In genomic region chr9:109401169-109401989, GRCh38 we compare ENCODE assay signal across 9 cellular contexts.
DNase-seq lines count a peak whose midpoint lies in the region; ATAC-seq lines count a peak whose summit lies in the region.
"Had no signal": no experiment of that assay in that cellular context is flagged by ENCODE, and none has a peak within 500 bp of the region (broad histone marks: within the 10 kb centered on the region; RNA-seq: fewer than 3 reads in every experiment).

No MANE protein-coding gene starts in this region.

- ATAC-seq in GM21360 (IDR thresholded peaks at IDR 0.05; ENCODE audit: unreplicated experiment) (peak; percentile 39), HG03039 (IDR thresholded peaks at IDR 0.05; ENCODE audit: unreplicated experiment) (no peak)

- H3K4me3 ChIP-seq in trophoblast cell (ENCODE audit: low read depth, low read length): no peak overlapping the region
- H3K4me3 ChIP-seq: BLaER1 had no signal

- peaks cover 6% of the 10 kb centered on the region for H3K27me3 Mint-ChIP-seq in T-helper 2 cell treated with Interferon-gamma antibody and Interleukin-4, amounts not matched to agents 5 μg/mL and 100 μg/mL, for 36 hours (ENCODE audit: low read depth)

- no peaks in the 10 kb centered on the region for H3K79me1 ChIP-seq in trophoblast cell (ENCODE audit: low read length)

- H3K79me2 ChIP-seq in trophoblast cell (ENCODE audit: control insufficient read depth, insufficient read depth, low read length, poor library complexity): no peaks in the 10 kb centered on the region

- WGBS in trophoblast cell (ENCODE audit: extremely low coverage, insufficient coverage, insufficient read length): no CpG with 5 or more reads among the region's 13 CpGs

- H2BK120ac ChIP-seq in trophoblast cell (ENCODE audit: insufficient read depth, low read length, poor library complexity): no peak overlapping the region

- H3K27ac ChIP-seq in trophoblast cell (ENCODE audit: low read depth, low read length): no peak overlapping the region
- H3K27ac ChIP-seq: BLaER1 had no signal

- H3K36me3 ChIP-seq in trophoblast cell (ENCODE audit: control insufficient read depth in 1 of 2, insufficient read depth in 2 of 2, low read length in 2 of 2): no peaks in the 10 kb centered on the region
- H3K36me3 ChIP-seq: BLaER1 had no signal

- H3K27me3 ChIP-seq in trophoblast cell (ENCODE audit: insufficient read depth, low read length): no peaks in the 10 kb centered on the region
- H3K27me3 ChIP-seq: BLaER1 had no signal

- no peaks in the 10 kb centered on the region for H3K9me3 ChIP-seq in trophoblast cell (ENCODE audit: insufficient read depth, low read depth, low read length)
- H3K9me3 ChIP-seq: BLaER1 had no signal

- no peak overlapping the region for H2AFZ ChIP-seq in trophoblast cell (ENCODE audit: insufficient read depth, low read length, poor library complexity)

- H3K4me2 ChIP-seq in trophoblast cell (ENCODE audit: low read length): no peak overlapping the region
- H3K4me2 ChIP-seq: BLaER1 had no signal

- H3K9me3 Mint-ChIP-seq in T-helper 2 cell treated with Interferon-gamma antibody and Interleukin-4, amounts not matched to agents 5 μg/mL and 100 μg/mL, for 36 hours: no peaks in the 10 kb centered on the region

- H3K27ac Mint-ChIP-seq in T-helper 2 cell treated with Interferon-gamma antibody and Interleukin-4, amounts not matched to agents 5 μg/mL and 100 μg/mL, for 36 hours: peak overlapping the region; percentile 12

- DNase-seq in NCI-H1436 (lab: John Stamatoyannopoulos, UW) (peak; percentile 33), NCI-H1436 treated with DMSO at 0.1 percent for 48 hours (lab: John Stamatoyannopoulos, UW) (no peak), LoVo (ENCODE audit: low spot score) (peak; percentile 33), fibroblast of the conjunctiva (ENCODE audit: low read depth) (peak; percentile 17), trophoblast cell (peak; percentile 62 to 83)
- DNase-seq in T-helper 2 cell treated with Interferon-gamma antibody and Interleukin-4, amounts not matched to agents 5 μg/mL and 100 μg/mL, for 36 hours (ENCODE audit: low spot score): no peak

- no peak overlapping the region for H3K9ac ChIP-seq in trophoblast cell (ENCODE audit: low read length)
- H3K9ac ChIP-seq: BLaER1 had no signal

- no peak overlapping the region for H2AK5ac ChIP-seq in trophoblast cell (ENCODE audit: low read length)

- no peaks in the 10 kb centered on the region for H3K4me1 ChIP-seq in trophoblast cell (ENCODE audit: control insufficient read depth in 1 of 2, insufficient read depth in 2 of 2, low read length in 2 of 2)

- no peak overlapping the region for H3K18ac ChIP-seq in trophoblast cell (ENCODE audit: low read length)

- H3K4ac ChIP-seq in trophoblast cell (ENCODE audit: low read depth, low read length): no peak overlapping the region

- no peak overlapping the region for H4K91ac ChIP-seq in trophoblast cell (ENCODE audit: low read depth, low read length)

- H3K23ac ChIP-seq in trophoblast cell (ENCODE audit: low read length): no peak overlapping the region

- no peak overlapping the region for H2BK12ac ChIP-seq in trophoblast cell (ENCODE audit: low read length)

- no peak overlapping the region for H4K8ac ChIP-seq in trophoblast cell (ENCODE audit: low read depth, low read length)

- H2BK5ac ChIP-seq in trophoblast cell (ENCODE audit: low read depth, low read length, poor library complexity): no peak overlapping the region

- peaks cover 5% of the 10 kb centered on the region for H3K4me1 Mint-ChIP-seq in T-helper 2 cell treated with Interferon-gamma antibody and Interleukin-4, amounts not matched to agents 5 μg/mL and 100 μg/mL, for 36 hours (ENCODE audit: low read depth)

- no peak overlapping the region for H3K14ac ChIP-seq in trophoblast cell (ENCODE audit: low read length)

- no peak overlapping the region for H4K12ac ChIP-seq in trophoblast cell (ENCODE audit: low read depth, low read length)

- H3K36me3 Mint-ChIP-seq in T-helper 2 cell treated with Interferon-gamma antibody and Interleukin-4, amounts not matched to agents 5 μg/mL and 100 μg/mL, for 36 hours (ENCODE audit: low read depth): no peaks in the 10 kb centered on the region

- no peak overlapping the region for H3K4me3 Mint-ChIP-seq in T-helper 2 cell treated with Interferon-gamma antibody and Interleukin-4, amounts not matched to agents 5 μg/mL and 100 μg/mL, for 36 hours

Comparison
In these comparisons a context has a peak if more than half of its experiments do, and no peak if none do; other contexts are left out.
1. DNase-seq: peak in NCI-H1436 (single experiment), LoVo (single experiment), fibroblast of the conjunctiva (single experiment) and trophoblast cell (2 of 2); none in NCI-H1436 treated with DMSO at 0.1 percent for 48 hours (single experiment) and T-helper 2 cell treated with Interferon-gamma antibody and Interleukin-4, amounts not matched to agents 5 μg/mL and 100 μg/mL, for 36 hours (single experiment).